In genomic region chr12:31715283-31715825, GRCh38 we compare ENCODE assay signal across 8 cellular contexts. TPM values are rescaled to one million over a fixed set of nuclear protein-coding genes. Genes with fewer than 3 reads are reported as not detected.
DNase-seq lines count a peak whose midpoint lies in the region; ATAC-seq and TF ChIP-seq lines count a peak whose summit lies in the region.

No MANE protein-coding gene starts in this region.

- peak overlapping the region; percentile 28 for H3K27ac ChIP-seq in VCaP
- no peak overlapping the region for H3K27ac ChIP-seq in ascending aorta

- H3K4me3 ChIP-seq in mucosa of descending colon (no peak overlapping the region), foreskin fibroblast (ENCODE audit: low read depth in 1 of 2, low read length in 2 of 2) (no peak overlapping the region), ascending aorta (no peak overlapping the region)

- ATAC-seq in HG03103 (IDR thresholded peaks at IDR 0.05; ENCODE audit: low read depth, unreplicated experiment) (peak; percentile 85), mucosa of descending colon (peak; percentile 67)

- H3K36me3 ChIP-seq in mucosa of descending colon (ENCODE audit: low read depth) (no peaks in the 10 kb centered on the region), ascending aorta (peaks cover 16 to 18% of the 10 kb centered on the region in 2 donors)

- DNase-seq in NCI-H187 treated with DMSO at 0.1 percent for 48 hours (lab: John Stamatoyannopoulos, UW), result peak; percentile 17
- no peak for DNase-seq in NCI-H187 (lab: John Stamatoyannopoulos, UW)
- no peak for DNase-seq in mucosa of descending colon
- no peak for DNase-seq in foreskin fibroblast
- no peak for DNase-seq in H4 (ENCODE audit: low spot score)
- no peak for DNase-seq in ascending aorta (ENCODE audit: low spot score in 2 of 2)

- no peaks in the 10 kb centered on the region for H3K4me1 ChIP-seq in mucosa of descending colon (ENCODE audit: low read depth)
- H3K4me1 ChIP-seq in ascending aorta, result no peaks in the 10 kb centered on the region

- TF ChIP-seq CTCF in VCaP (conservative IDR thresholded peaks at IDR 0.05) (no peak), mucosa of descending colon (IDR thresholded peaks at IDR 0.05) (no peak), foreskin fibroblast (IDR thresholded peaks at IDR 0.05; ENCODE audit: low read depth, low read length) (no peak), ascending aorta (IDR thresholded peaks at IDR 0.05) (no peak)

- H3K27me3 ChIP-seq in ascending aorta, result no peaks in the 10 kb centered on the region

- H3K9me3 ChIP-seq in mucosa of descending colon, result no peaks in the 10 kb centered on the region
- H3K9me3 ChIP-seq in ascending aorta, result peaks cover 6 to 57% of the 10 kb centered on the region in 2 donors

- intact Hi-C loops in mucosa of descending colon (cut with DNase I, micrococcal nuclease) (no loop called here), ascending aorta (cut with DNase I) (no loop called here)

RNA-seq across cellular contexts. Expression of gene AMN1, which starts 13.5 kb away (rescaled TPM):
- total RNA-seq in mucosa of descending colon (1 to 10 TPM; 3.1 to 7.3 (median 3.2) TPM), ascending aorta (0.75 TPM)
- total RNA-seq in H4 (2014; rRNA removed; shearing (Covaris generic)), result 10.7 and 20.9 TPM in 2 replicates

RNA-seq across cellular contexts. Expression of gene ETFBKMT, which starts 55.9 kb away (rescaled TPM):
- total RNA-seq in mucosa of descending colon, result 1 to 10 TPM; 5.6 to 7.0 (median 6.1) TPM
- total RNA-seq in H4 (2014; rRNA removed; shearing (Covaris generic)), result 1.3 and 1.9 TPM in 2 replicates
- total RNA-seq in ascending aorta, result 0.64 TPM
